Comparison of ENCODE assay signal across 14 cellular contexts in the genomic region with DNA sequence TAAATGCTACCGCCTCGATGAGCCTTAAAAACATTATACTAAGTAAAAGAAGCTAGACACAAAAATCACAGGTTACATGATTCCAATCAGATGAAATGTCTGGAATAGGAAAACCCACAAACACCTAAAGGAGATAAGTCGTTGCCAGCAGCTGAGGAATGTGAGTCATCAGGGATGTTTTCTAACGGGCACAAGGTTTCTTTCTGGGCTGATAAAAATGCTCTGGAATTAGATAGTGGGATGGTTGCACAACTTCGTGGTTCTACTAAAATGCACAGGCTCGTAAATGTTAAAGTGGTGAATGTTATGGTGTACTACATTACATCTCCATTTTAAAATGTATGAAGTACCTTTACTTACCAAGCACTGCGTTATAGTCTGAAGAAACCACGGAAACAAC. TPM values are rescaled to one million over a fixed set of nuclear protein-coding genes. Genes with fewer than 3 reads are reported as not detected.
DNase-seq lines count a peak whose midpoint lies in the region; ATAC-seq, FAIRE-seq and TF ChIP-seq lines count a peak whose summit lies in the region.
"Had no signal": no experiment of that assay in that cellular context is flagged by ENCODE, and none has a peak within 500 bp of the region (broad histone marks: within the 10 kb centered on the region; RNA-seq: fewer than 3 reads in every experiment).

No MANE protein-coding gene starts in this region.

- peak; percentile 67 for FAIRE-seq in astrocyte (lab: Jason Lieb, UNC)
- FAIRE-seq in GM12892 (lab: Jason Lieb, UNC): no peak

- H3K36me3 ChIP-seq in right atrium auricular region (no peaks in the 10 kb centered on the region), astrocyte (ENCODE audit: insufficient read depth, low read length) (no peaks in the 10 kb centered on the region)

- H3K4me3 ChIP-seq in right atrium auricular region: no peak overlapping the region
- no peak overlapping the region for H3K4me3 ChIP-seq in astrocyte (ENCODE audit: insufficient read depth, low read depth, low read length)

- ATAC-seq in left ventricle myocardium superior (no peak), HG03432 (IDR thresholded peaks at IDR 0.05; ENCODE audit: unreplicated experiment) (no peak)
- no peak for ATAC-seq in stimulated activated effector memory CD8-positive, alpha-beta T cell treated with anti-CD3 and anti-CD28 coated beads, Interleukin-12 subunit alpha, Interleukin-12 subunit beta, amount 100 ng/mL, for 72 hours

- H3K36me3 Mint-ChIP-seq in astrocyte (ENCODE audit: low read depth, unreplicated experiment): no peaks in the 10 kb centered on the region
- no peaks in the 10 kb centered on the region for H3K36me3 Mint-ChIP-seq in stimulated activated effector memory CD8-positive, alpha-beta T cell treated with anti-CD3 and anti-CD28 coated beads, Interleukin-12 subunit alpha, Interleukin-12 subunit beta, amount 100 ng/mL, for 72 hours
- H3K36me3 Mint-ChIP-seq: activated naive CD8-positive, alpha-beta T cell; type B pancreatic cell had no signal

- H3K27ac Mint-ChIP-seq in astrocyte (ENCODE audit: unreplicated experiment): peak overlapping the region; percentile 75
- no peak overlapping the region for H3K27ac Mint-ChIP-seq in stimulated activated effector memory CD8-positive, alpha-beta T cell treated with anti-CD3 and anti-CD28 coated beads, Interleukin-12 subunit alpha, Interleukin-12 subunit beta, amount 100 ng/mL, for 72 hours
- H3K27ac Mint-ChIP-seq: activated naive CD8-positive, alpha-beta T cell; type B pancreatic cell had no signal

- H3K27me3 ChIP-seq in right atrium auricular region (no peaks in the 10 kb centered on the region), astrocyte (ENCODE audit: insufficient read depth, low read length) (no peaks in the 10 kb centered on the region)

- H3K4me2 ChIP-seq in astrocyte (ENCODE audit: low read length): peak overlapping the region; percentile 45

- H2AFZ ChIP-seq in astrocyte (ENCODE audit: low read depth, low read length): no peak overlapping the region

- no peaks in the 10 kb centered on the region for H3K79me2 ChIP-seq in astrocyte (ENCODE audit: insufficient read depth, low read length)

- TF ChIP-seq POLR2A in GM12892 (IDR thresholded peaks at IDR 0.05; ENCODE audit: low read depth, low read length): no peak

- H3K27ac ChIP-seq in right atrium auricular region (peak overlapping the region; percentile 73 to 79), astrocyte (ENCODE audit: low read depth, low read length) (peak overlapping the region; percentile 44)
- H3K27ac ChIP-seq: epithelial cell of prostate had no signal

- TF ChIP-seq CTCF in right atrium auricular region (IDR thresholded peaks at IDR 0.05) (no peak), astrocyte (IDR thresholded peaks at IDR 0.05; ENCODE audit: insufficient read depth, low read depth, low read length) (no peak)

- no peak overlapping the region for H3K4me3 Mint-ChIP-seq in astrocyte (ENCODE audit: unreplicated experiment)
- H3K4me3 Mint-ChIP-seq in stimulated activated effector memory CD8-positive, alpha-beta T cell treated with anti-CD3 and anti-CD28 coated beads, Interleukin-12 subunit alpha, Interleukin-12 subunit beta, amount 100 ng/mL, for 72 hours: no peak overlapping the region
- H3K4me3 Mint-ChIP-seq: activated naive CD8-positive, alpha-beta T cell; H9; type B pancreatic cell had no signal

- intact Hi-C loops in left ventricle myocardium superior (cut with micrococcal nuclease): no loop called here

- H4K20me1 ChIP-seq in astrocyte (ENCODE audit: insufficient read depth, low read length): no peaks in the 10 kb centered on the region

- DNase-seq in right atrium auricular region (ENCODE audit: low spot score) (no peak), left ventricle myocardium superior (no peak), astrocyte (ENCODE audit: low read depth) (peak; percentile 96), kidney glomerular epithelial cell (lab: John Stamatoyannopoulos, UW) (peak; percentile 87), GM12892 (ENCODE audit: insufficient read length) (no peak), GF-D8 (lab: John Stamatoyannopoulos, UW) (no peak)
- no peak for DNase-seq in stimulated activated effector memory CD8-positive, alpha-beta T cell treated with anti-CD3 and anti-CD28 coated beads, Interleukin-12 subunit alpha, Interleukin-12 subunit beta, amount 100 ng/mL, for 72 hours (ENCODE audit: low spot score in 2 of 2)
- DNase-seq: H9, NCI-H774, T-helper 1 cell had no signal

- no peaks in the 10 kb centered on the region for H3K27me3 Mint-ChIP-seq in astrocyte (ENCODE audit: low read depth, unreplicated experiment)
- H3K27me3 Mint-ChIP-seq: activated naive CD8-positive, alpha-beta T cell; type B pancreatic cell had no signal

- H3K9me3 Mint-ChIP-seq in astrocyte (ENCODE audit: unreplicated experiment): no peaks in the 10 kb centered on the region
- no peaks in the 10 kb centered on the region for H3K9me3 Mint-ChIP-seq in stimulated activated effector memory CD8-positive, alpha-beta T cell treated with anti-CD3 and anti-CD28 coated beads, Interleukin-12 subunit alpha, Interleukin-12 subunit beta, amount 100 ng/mL, for 72 hours
- H3K9me3 Mint-ChIP-seq: H9, type B pancreatic cell had no signal

- H3K4me1 ChIP-seq in right atrium auricular region: peaks cover 0 to 74% of the 10 kb centered on the region in 2 donors
- peaks cover 18% of the 10 kb centered on the region for H3K4me1 ChIP-seq in astrocyte (ENCODE audit: insufficient read depth, low read length)

- peaks cover 31% of the 10 kb centered on the region for H3K4me1 Mint-ChIP-seq in astrocyte (ENCODE audit: low read depth, unreplicated experiment)
- H3K4me1 Mint-ChIP-seq in stimulated activated effector memory CD8-positive, alpha-beta T cell treated with anti-CD3 and anti-CD28 coated beads, Interleukin-12 subunit alpha, Interleukin-12 subunit beta, amount 100 ng/mL, for 72 hours: no peaks in the 10 kb centered on the region
- H3K4me1 Mint-ChIP-seq: H9 had no signal

- H3K9ac ChIP-seq in astrocyte (ENCODE audit: low read length): peak overlapping the region; percentile 35

- H3K9me3 ChIP-seq in right atrium auricular region: no peaks in the 10 kb centered on the region
- no peaks in the 10 kb centered on the region for H3K9me3 ChIP-seq in astrocyte (ENCODE audit: insufficient read depth, low read depth, low read length)

RNA-seq across cellular contexts. Expression of a gene that starts 9.7 kb away (rescaled TPM):
- total RNA-seq in right atrium auricular region (100 to 1,000 TPM; 359 to 404 TPM), left ventricle myocardium superior (808 TPM), astrocyte (70.0 and 70.1 TPM in 2 replicates)
- polyA plus RNA-seq in GM12892 (2012; ENCODE audit: missing spikeins): 33.6 TPM

Comparison
In these comparisons a context has a peak if more than half of its experiments do, and no peak if none do; other contexts are left out.
1. DNase-seq: peak in astrocyte (single experiment) and kidney glomerular epithelial cell (single experiment); none in right atrium auricular region (single experiment), left ventricle myocardium superior (single experiment), GM12892 (single experiment), stimulated activated effector memory CD8-positive, alpha-beta T cell treated with anti-CD3 and anti-CD28 coated beads, Interleukin-12 subunit alpha, Interleukin-12 subunit beta, amount 100 ng/mL, for 72 hours (0 of 2) and GF-D8 (single experiment).